ENCODE assay signal across 9 cellular contexts in the genomic region with DNA sequence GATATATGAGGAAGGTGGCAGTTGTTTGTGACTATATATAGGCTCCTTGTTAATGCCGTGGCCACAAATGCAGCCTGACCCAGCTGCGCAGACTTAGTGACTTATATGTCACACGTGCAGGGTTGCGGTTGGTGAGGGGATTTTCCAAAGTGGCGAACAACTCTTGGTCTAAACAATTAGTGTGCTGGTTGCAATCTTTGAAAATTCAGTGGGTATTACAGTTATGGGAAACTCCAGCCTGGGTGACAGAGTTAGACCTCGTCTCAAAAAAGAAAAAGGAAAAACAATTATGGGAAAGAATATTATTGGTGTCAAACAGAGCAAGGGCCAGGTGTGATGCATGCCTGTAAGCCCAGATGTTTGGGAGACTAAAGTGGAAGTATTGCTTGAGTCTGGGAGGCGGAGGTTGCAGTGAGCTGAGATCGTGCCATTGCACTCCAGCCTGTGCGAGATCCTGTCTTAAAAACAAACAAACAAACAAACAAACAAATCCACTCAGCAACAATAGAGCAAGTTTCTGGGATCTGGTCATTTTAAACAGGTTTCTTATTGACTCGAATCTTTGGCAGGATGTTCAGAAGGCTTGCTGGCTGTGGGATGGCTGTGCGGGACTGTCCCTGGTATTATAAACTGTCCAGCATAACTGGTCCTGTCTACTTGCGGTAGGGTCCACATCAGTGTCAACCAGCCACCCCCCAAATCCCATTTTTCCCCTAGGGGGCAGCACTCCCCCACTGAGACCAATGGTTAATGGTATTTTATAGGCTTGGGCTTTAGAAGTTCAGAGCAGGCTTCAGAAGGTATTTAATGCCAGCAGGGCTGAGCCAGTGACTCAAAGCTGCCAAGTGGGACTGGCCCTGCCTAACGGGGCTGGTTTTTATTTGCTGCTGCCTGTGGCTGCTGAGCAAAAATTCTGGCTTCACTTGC. TPM values are rescaled to one million over a fixed set of nuclear protein-coding genes. Genes with fewer than 3 reads are reported as not detected.
DNase-seq lines count a peak whose midpoint lies in the region; ATAC-seq and TF ChIP-seq lines count a peak whose summit lies in the region.
"Had no signal": no experiment of that assay in that cellular context is flagged by ENCODE, and none has a peak within 500 bp of the region (broad histone marks: within the 10 kb centered on the region; RNA-seq: fewer than 3 reads in every experiment).

No MANE protein-coding gene starts in this region.

- H3K9me2 ChIP-seq in HCT116 (ENCODE audit: insufficient read depth) = no peaks in the 10 kb centered on the region
- H3K9me2 ChIP-seq in hepatocyte (replicated peaks; ENCODE audit: insufficient read depth) = no peaks in the 10 kb centered on the region

- H3K27ac ChIP-seq in HCT116 (ENCODE audit: low read depth, low read length) (no peak overlapping the region), hepatocyte (no peak overlapping the region)

- TF ChIP-seq RAD21 in HCT116 (IDR thresholded peaks at IDR 0.05; ENCODE audit: low read depth) = peak; percentile 87

- H3K4me3 Mint-ChIP-seq in T-helper 17 cell = peak overlapping the region; percentile 89

- no TSS peak for BruUV-seq in HCT116 (replicated peaks; lab: Mats Ljungman, UMichigan)

- H3K4me3 ChIP-seq in HCT116 (replicated peaks in 1 of 2; ENCODE audit: low read depth in 1 of 2, low read length in 2 of 2) (no peak overlapping the region), hepatocyte (no peak overlapping the region)
- H3K4me3 ChIP-seq: BLaER1 treated with 17β-estradiol and CSF1 and Interleukin-3, amounts not matched to agents 10 nM and 100 nM had no signal

- peak; percentile 29 for DNase-seq in NCI-H1436 (lab: John Stamatoyannopoulos, UW)
- no peak for DNase-seq in NCI-H1436 treated with DMSO at 0.1 percent for 48 hours (lab: John Stamatoyannopoulos, UW)
- peak; percentile 42 for DNase-seq in HCT116 (ENCODE audit: low read depth, low spot score)
- DNase-seq in MV-4-11 (lab: John Stamatoyannopoulos, UW) = peak; percentile 98
- peak; percentile 65 to 78 (median 71) for DNase-seq in T-helper 17 cell
- DNase-seq in amniotic stem cell (lab: John Stamatoyannopoulos, UW) = peak; percentile 11
- peak; percentile 78 for DNase-seq in hepatocyte (ENCODE audit: low spot score)
- peak; percentile 29 to 31 for DNase-seq in stimulated activated CD4-positive, alpha-beta T cell treated with anti-CD3 and anti-CD28 coated beads, Interleukin-15, amount 100 ng/mL, for 1 hour (ENCODE audit: low read depth in 1 of 2, low spot score in 1 of 2)

- no peaks in the 10 kb centered on the region for H3K27me3 Mint-ChIP-seq in T-helper 17 cell

- no peak for TF ChIP-seq POLR2A in HCT116 (IDR thresholded peaks at IDR 0.05; ENCODE audit: borderline replicate concordance, extremely low read depth, insufficient read depth, insufficient read length)

- H3K36me3 ChIP-seq in HCT116 (ENCODE audit: control insufficient read depth in 1 of 2, insufficient read depth in 2 of 2, low read length in 2 of 2) (no peaks in the 10 kb centered on the region), hepatocyte (replicated peaks; ENCODE audit: insufficient read depth, low read depth) (no peaks in the 10 kb centered on the region)

- H3K4me1 ChIP-seq in HCT116 (ENCODE audit: control insufficient read depth in 1 of 2, insufficient read depth in 2 of 2, low read length in 2 of 2) (peaks cover 5 to 10% of the 10 kb centered on the region in 2 experiments; a peak in 2 of 4 replicates), hepatocyte (ENCODE audit: insufficient read depth) (no peaks in the 10 kb centered on the region)

- peaks cover 13% of the 10 kb centered on the region for H3K4me1 Mint-ChIP-seq in T-helper 17 cell

- ATAC-seq in HCT116 (peak; percentile 89), T-helper 17 cell (peak; percentile 89)

- TF ChIP-seq CTCF in HCT116 (IDR thresholded peaks at IDR 0.05 in 2 of 3, conservative IDR thresholded peaks at IDR 0.05 in 1 of 3; ENCODE audit: borderline replicate concordance in 1 of 3, insufficient read depth in 1 of 3, low read depth in 2 of 3, low read length in 2 of 3) (peak; percentile 78 to 86 (median 79)), hepatocyte (IDR thresholded peaks at IDR 0.05; ENCODE audit: poor library complexity) (peak; percentile 63)

- H3K27ac Mint-ChIP-seq in T-helper 17 cell = peak overlapping the region; percentile 97

- RAD21 ChIA-PET in HCT116 (lab: Charles Lee; ENCODE audit: low non-redundant PET in 1 of 2, low total read pairs in 2 of 2, uncharacterized antibody in 2 of 2, unreplicated experiment in 2 of 2) = no interaction called here

- 77% methylated on average over 13 of the region's 13 CpGs for WGBS in hepatocyte (ENCODE audit: low lambda C conversion rate, missing lambda C conversion rate)

- H4K20me1 ChIP-seq in HCT116 (ENCODE audit: insufficient read depth) (no peaks in the 10 kb centered on the region), hepatocyte (ENCODE audit: insufficient read depth, poor library complexity, severe bottlenecking) (no peaks in the 10 kb centered on the region)

- no peak overlapping the region for H3K9ac ChIP-seq in HCT116 (ENCODE audit: low read length)

- POLR2A ChIA-PET in HCT116 (lab: Charles Lee) = no interaction called here

- CTCF ChIA-PET in HCT116 (lab: Charles Lee) = interaction anchor here (0.6 to 1.0 kb wide), 2 partner anchors 11 to 108 kb away, joined by 3 to 4 read pairs; no protein-coding TSS in a partner anchor

- H3K9me3 ChIP-seq in HCT116 (ENCODE audit: control insufficient read depth in 1 of 2, insufficient read depth in 1 of 2, low read depth in 1 of 2, low read length in 2 of 2) (no peaks in the 10 kb centered on the region), T-helper 17 cell (ENCODE audit: control insufficient read depth, low read length, poor library complexity, severe bottlenecking) (no peaks in the 10 kb centered on the region), hepatocyte (ENCODE audit: low read depth) (no peaks in the 10 kb centered on the region)
- H3K9me3 ChIP-seq: BLaER1 treated with 17β-estradiol and CSF1 and Interleukin-3, amounts not matched to agents 10 nM and 100 nM had no signal

- H3K79me2 ChIP-seq in HCT116 (ENCODE audit: insufficient read depth, low read length) = no peaks in the 10 kb centered on the region
- no peaks in the 10 kb centered on the region for H3K79me2 ChIP-seq in hepatocyte

- H3K36me3 Mint-ChIP-seq in T-helper 17 cell (ENCODE audit: low read depth) = no peaks in the 10 kb centered on the region

- no peak overlapping the region for H3K4me2 ChIP-seq in HCT116 (ENCODE audit: low read length)
- H3K4me2 ChIP-seq in hepatocyte = no peak overlapping the region

- H2AFZ ChIP-seq in HCT116 (ENCODE audit: low read depth, low read length, poor library complexity, severe bottlenecking) = no peak overlapping the region
- no peak overlapping the region for H2AFZ ChIP-seq in hepatocyte

- intact Hi-C loops in HCT116 (cut with micrococcal nuclease) = loop anchor here (2.0 to 5.0 kb wide), 3 partner anchors 110 to 322 kb away; a partner anchor contains a TSS

- H3K27me3 ChIP-seq in HCT116 (ENCODE audit: insufficient read depth, low read length) = no peaks in the 10 kb centered on the region
- H3K27me3 ChIP-seq in hepatocyte = no peaks in the 10 kb centered on the region
- H3K27me3 ChIP-seq: BLaER1 treated with 17β-estradiol and CSF1 and Interleukin-3, amounts not matched to agents 10 nM and 100 nM had no signal

TF ChIP-seq in HCT116, 20 proteins besides CTCF, POLR2A, EP300 and RAD21:
- no peak for TF ChIP-seq EGR1 (IDR thresholded peaks at IDR 0.05; ENCODE audit: low read depth)
- TF ChIP-seq TCF7L2 (IDR thresholded peaks at IDR 0.05; ENCODE audit: borderline replicate concordance, extremely low read depth, insufficient read depth, insufficient read length) = no peak
- TF ChIP-seq, protein P1, sequence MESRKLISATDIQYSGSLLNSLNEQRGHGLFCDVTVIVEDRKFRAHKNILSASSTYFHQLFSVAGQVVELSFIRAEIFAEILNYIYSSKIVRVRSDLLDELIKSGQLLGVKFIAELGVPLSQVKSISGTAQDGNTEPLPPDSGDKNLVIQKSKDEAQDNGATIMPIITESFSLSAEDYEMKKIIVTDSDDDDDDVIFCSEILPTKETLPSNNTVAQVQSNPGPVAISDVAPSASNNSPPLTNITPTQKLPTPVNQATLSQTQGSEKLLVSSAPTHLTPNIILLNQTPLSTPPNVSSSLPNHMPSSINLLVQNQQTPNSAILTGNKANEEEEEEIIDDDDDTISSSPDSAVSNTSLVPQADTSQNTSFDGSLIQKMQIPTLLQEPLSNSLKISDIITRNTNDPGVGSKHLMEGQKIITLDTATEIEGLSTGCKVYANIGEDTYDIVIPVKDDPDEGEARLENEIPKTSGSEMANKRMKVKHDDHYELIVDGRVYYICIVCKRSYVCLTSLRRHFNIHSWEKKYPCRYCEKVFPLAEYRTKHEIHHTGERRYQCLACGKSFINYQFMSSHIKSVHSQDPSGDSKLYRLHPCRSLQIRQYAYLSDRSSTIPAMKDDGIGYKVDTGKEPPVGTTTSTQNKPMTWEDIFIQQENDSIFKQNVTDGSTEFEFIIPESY (IDR thresholded peaks at IDR 0.05; ENCODE audit: extremely low read depth, insufficient replicate concordance, low read length) = no peak
- TF ChIP-seq FOSL1 (IDR thresholded peaks at IDR 0.05; ENCODE audit: low read depth) = no peak
- no peak for TF ChIP-seq JUND (IDR thresholded peaks at IDR 0.05)
- TF ChIP-seq ZNF274 (IDR thresholded peaks at IDR 0.05; ENCODE audit: low read depth, low read length) = no peak
- TF ChIP-seq CEBPB (IDR thresholded peaks at IDR 0.05; ENCODE audit: low read depth) = no peak
- no peak for TF ChIP-seq ELF1 (IDR thresholded peaks at IDR 0.05; ENCODE audit: borderline replicate concordance, low read depth)
- no peak for TF ChIP-seq SIN3A (IDR thresholded peaks at IDR 0.05; ENCODE audit: low read depth)
- TF ChIP-seq EZH2 (IDR thresholded peaks at IDR 0.05) = no peak
- TF ChIP-seq, protein P2, sequence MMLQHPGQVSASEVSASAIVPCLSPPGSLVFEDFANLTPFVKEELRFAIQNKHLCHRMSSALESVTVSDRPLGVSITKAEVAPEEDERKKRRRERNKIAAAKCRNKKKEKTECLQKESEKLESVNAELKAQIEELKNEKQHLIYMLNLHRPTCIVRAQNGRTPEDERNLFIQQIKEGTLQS (IDR thresholded peaks at IDR 0.05) = no peak
- no peak for TF ChIP-seq POLR2AphosphoS5 (IDR thresholded peaks at IDR 0.05; ENCODE audit: low read depth, low read length)
- TF ChIP-seq CBX3 (IDR thresholded peaks at IDR 0.05; ENCODE audit: low read depth) = no peak

RNA-seq across cellular contexts. Expression of a gene that starts 15.4 kb away (rescaled TPM):
- total RNA-seq in HCT116 (2021; ENCODE audit: unreplicated experiment) (12.9 TPM), T-helper 17 cell (100 to 1,000 TPM; 128 to 136 TPM), hepatocyte (6.3 and 8.5 TPM in 2 replicates)
- 10.0 and 13.2 TPM in 2 replicates for polyA plus RNA-seq in HCT116 (2012)
- polyA plus RNA-seq in hepatocyte = 9.1 and 13.9 TPM in 2 replicates

RNA-seq across cellular contexts. Expression of a gene that starts 22.2 kb away (rescaled TPM):
- total RNA-seq in HCT116 (2021; ENCODE audit: unreplicated experiment) (79.9 TPM), T-helper 17 cell (100 to 1,000 TPM; 153 to 163 TPM), hepatocyte (32.3 and 56.2 TPM in 2 replicates)
- 55.4 and 58.1 TPM in 2 replicates for polyA plus RNA-seq in HCT116 (2012)
- 45.8 and 74.5 TPM in 2 replicates for polyA plus RNA-seq in hepatocyte

RNA-seq across cellular contexts. Expression of a gene that starts 59.6 kb away (rescaled TPM):
- 9.2 TPM for total RNA-seq in HCT116 (2021; ENCODE audit: unreplicated experiment)
- 5.4 TPM in 2 replicates for polyA plus RNA-seq in HCT116 (2012)
- 1 to 10 TPM; 3.4 to 3.5 TPM for total RNA-seq in T-helper 17 cell
- 0.52 TPM in 1 of 2 replicates, not detected in the other for total RNA-seq in hepatocyte
- 1.2 TPM in 1 of 2 replicates, not detected in the other for polyA plus RNA-seq in hepatocyte
